ENCODE assay signal across 8 cellular contexts in genomic region chr18:47928466-47928865, GRCh38. TPM values are rescaled to one million over a fixed set of nuclear protein-coding genes. Genes with fewer than 3 reads are reported as not detected.
DNase-seq lines count a peak whose midpoint lies in the region; FAIRE-seq and TF ChIP-seq lines count a peak whose summit lies in the region.

No MANE protein-coding gene starts in this region.

- no peak for DNase-seq in AG04449 (ENCODE audit: low read depth, low spot score)
- DNase-seq in HFFc6, result no peak
- peak; percentile 67 for DNase-seq in amniotic epithelial cell (ENCODE audit: low read depth)
- no peak for DNase-seq in kidney
- DNase-seq in germinal center (ENCODE audit: low spot score), result no peak
- no peak for DNase-seq in foreskin melanocyte
- DNase-seq in 8988T, result no peak
- DNase-seq in cerebellar nuclear complex (lab: John Stamatoyannopoulos, UW), result no peak

- peaks cover 5 to 9% of the 10 kb centered on the region in 2 donors for H3K4me1 ChIP-seq in kidney (ENCODE audit: control insufficient read depth in 1 of 2, insufficient read depth in 1 of 2, low read depth in 1 of 2, low read length in 2 of 2)

- H3K36me3 ChIP-seq in kidney (ENCODE audit: control insufficient read depth in 1 of 2, insufficient read depth in 2 of 2, low read length in 2 of 2), result no peaks in the 10 kb centered on the region

- H3K9me3 Mint-ChIP-seq in HFFc6, result no peaks in the 10 kb centered on the region

- no peak for FAIRE-seq in kidney (lab: Jason Lieb, UNC)

- CTCF ChIA-PET in AG04449 (lab: Yijun Ruan, JAX), result interaction anchor here (0.6 to 0.7 kb wide), 2 partner anchors 115 to 713 kb away, joined by 3 read pairs; no protein-coding TSS in a partner anchor

- H3K4me1 Mint-ChIP-seq in HFFc6 (ENCODE audit: low read depth), result peaks cover 31% of the 10 kb centered on the region

- intact Hi-C loops in kidney (cut with DNase I), result no loop called here

- no peak overlapping the region for H3K27ac Mint-ChIP-seq in HFFc6

- H3K9ac ChIP-seq in kidney (ENCODE audit: low read length in 2 of 2), result peak overlapping the region; percentile 27 to 53

- H3K27ac ChIP-seq in kidney (ENCODE audit: low read depth in 2 of 2, low read length in 2 of 2), result no peak overlapping the region

- peaks cover 4% of the 10 kb centered on the region for H3K27me3 Mint-ChIP-seq in HFFc6 (ENCODE audit: insufficient read depth)

- H3K4me3 ChIP-seq in AG04449 (ENCODE audit: low read depth, low read length), result peak overlapping the region; percentile 30
- peak overlapping the region; percentile 49 to 93 for H3K4me3 ChIP-seq in kidney (ENCODE audit: low read length in 2 of 2)

- POLR2A ChIA-PET in AG04449 (lab: Yijun Ruan, JAX), result no interaction called here

- H3K36me3 Mint-ChIP-seq in HFFc6 (ENCODE audit: low read depth), result no peaks in the 10 kb centered on the region

- peak overlapping the region; percentile 93 for H3K4me3 Mint-ChIP-seq in HFFc6

- no peak for TF ChIP-seq CTCF in AG04449 (IDR thresholded peaks at IDR 0.05; ENCODE audit: insufficient read depth, low read length, missing control alignments)
- no peak for TF ChIP-seq CTCF in HFFc6 (IDR thresholded peaks at IDR 0.05)
- TF ChIP-seq CTCF in kidney (IDR thresholded peaks at IDR 0.05; ENCODE audit: borderline replicate concordance, extremely low read depth, insufficient read depth), result no peak

- no peaks in the 10 kb centered on the region for H3K9me3 ChIP-seq in kidney (ENCODE audit: control insufficient read depth in 1 of 2, low read length in 2 of 2)

RNA-seq across cellular contexts. Expression of gene SMAD2, which starts 2.0 kb away (rescaled TPM):
- total RNA-seq in HFFc6 (2021; fragmentation: NEBNext Ultra II Directional; extraction: Animal tissue kit (Norgen Biotek cat#: 25700)), result 100 to 1,000 TPM in 5 of 6 experiments, 10 to 100 TPM in 1; 99.3 to 116 (median 108) TPM
- 147 TPM for total RNA-seq in kidney
- polyA plus RNA-seq in kidney (ENCODE audit: insufficient read depth, low read depth, low replicate concordance), result 29.9 TPM
